12 cellular contexts compared by ENCODE assay signal in genomic region chr21:38960251-38960650, GRCh38.
"Had no signal": no experiment of that assay in that cellular context is flagged by ENCODE, and none has a peak within 500 bp of the region (broad histone marks: within the 10 kb centered on the region; RNA-seq: fewer than 3 reads in every experiment).

No MANE protein-coding gene starts in this region.

- ATAC-seq: effector memory CD8-positive, alpha-beta T cell; stimulated activated naive CD8-positive, alpha-beta T cell treated with anti-CD3 and anti-CD28 coated beads, Interleukin-15, Interleukin-2, amounts not matched to agents 100 U/mL and 50 U/mL, for 24 hours had no signal

- H3K4me3 Mint-ChIP-seq: activated naive CD8-positive, alpha-beta T cell; activated T-cell treated with anti-CD3 and anti-CD28 coated beads, Interleukin-2, amount 50 U/mL, for 24 hours; brain; dendritic cell treated with granulocyte-macrophage colony-stimulating factor and Interleukin-4, amounts not matched to agents 40 ng/mL and 50 ng/mL, for 4 days; effector memory CD8-positive, alpha-beta T cell had no signal

- H3K4me3 ChIP-seq: SK-N-MC had no signal

- H3K36me3 Mint-ChIP-seq: activated naive CD8-positive, alpha-beta T cell; brain had no signal

- H3K27ac Mint-ChIP-seq: activated naive CD8-positive, alpha-beta T cell; activated T-cell treated with anti-CD3 and anti-CD28 coated beads, Interleukin-2, amount 50 U/mL, for 24 hours; effector memory CD8-positive, alpha-beta T cell had no signal

- H3K27ac ChIP-seq: SK-N-MC had no signal

- DNase-seq: activated CD4-positive, alpha-beta T cell treated with anti-CD3 and anti-CD28 coated beads, Interleukin-2, amount 50 U/mL, for 1 hour; activated gamma-delta T cell; activated T-cell treated with anti-CD3 and anti-CD28 coated beads, Interleukin-2, amount 50 U/mL, for 24 hours; amygdala; effector memory CD8-positive, alpha-beta T cell; hypothalamus; stimulated activated CD4-positive, alpha-beta T cell treated with anti-CD3 and anti-CD28 coated beads, Interleukin-2, amount 100 ng/mL, for 48 hours; stimulated activated naive CD8-positive, alpha-beta T cell treated with anti-CD3 and anti-CD28 coated beads, Interleukin-15, Interleukin-2, amounts not matched to agents 100 U/mL and 50 U/mL, for 24 hours had no signal

- H3K9me3 Mint-ChIP-seq: dendritic cell treated with granulocyte-macrophage colony-stimulating factor and Interleukin-4, amounts not matched to agents 40 ng/mL and 50 ng/mL, for 4 days had no signal
